10 cellular contexts compared by ENCODE assay signal in genomic region chrX:135740683-135741149, GRCh38. TPM values are rescaled to one million over a fixed set of nuclear protein-coding genes. Genes with fewer than 3 reads are reported as not detected.
DNase-seq lines count a peak whose midpoint lies in the region; ATAC-seq and TF ChIP-seq lines count a peak whose summit lies in the region.
"Had no signal": no experiment of that assay in that cellular context is flagged by ENCODE, and none has a peak within 500 bp of the region (broad histone marks: within the 10 kb centered on the region; RNA-seq: fewer than 3 reads in every experiment).

No MANE protein-coding gene starts in this region.

- H4K20me1 ChIP-seq in H9 (ENCODE audit: control insufficient read depth, insufficient read depth, insufficient read length), result no peaks in the 10 kb centered on the region

- H4K8ac ChIP-seq in H9 (replicated peaks; ENCODE audit: insufficient read length, low read depth, low read length), result no peak overlapping the region

- no peak overlapping the region for H2BK15ac ChIP-seq in H9 (ENCODE audit: low read depth, low read length)

- H3K9me3 ChIP-seq in H9 (ENCODE audit: control insufficient read depth, low read depth, low read length), result peaks cover 50% of the 10 kb centered on the region

- no peaks in the 10 kb centered on the region for H3K4me1 ChIP-seq in H9 (ENCODE audit: insufficient read depth, low read length)
- H3K4me1 ChIP-seq: parathyroid adenoma had no signal

- no peaks in the 10 kb centered on the region for H3K79me2 ChIP-seq in H9 (ENCODE audit: insufficient read depth, low read length)
- H3K79me2 ChIP-seq: parathyroid adenoma had no signal

- H3K56ac ChIP-seq in H9 (ENCODE audit: insufficient read length, low read depth, low read length), result no peak overlapping the region

- no peaks in the 10 kb centered on the region for H3K4me1 Mint-ChIP-seq in H9

- no peak overlapping the region for H3K14ac ChIP-seq in H9 (ENCODE audit: insufficient read depth, low read length)

- no peak overlapping the region for H3K18ac ChIP-seq in H9 (ENCODE audit: insufficient read length, low read depth, low read length)

- peak; percentile 23 for DNase-seq in EL
- peak; percentile 39 for DNase-seq in H9
- peak; percentile 14 for DNase-seq in effector CD4-positive, alpha-beta T cell
- DNase-seq in stimulated activated CD4-positive, alpha-beta T cell treated with anti-CD3 and anti-CD28 coated beads, Interleukin-4, amount 100 ng/mL, for 1 hour, result peak; percentile 56
- DNase-seq in NCI-H2081 treated with DMSO at 0.1 percent for 48 hours (lab: John Stamatoyannopoulos, UW), result no peak
- no peak for DNase-seq in coronary artery (ENCODE audit: low spot score)

- no CpG with 5 or more reads among the region's 18 CpGs for WGBS in H9 (ENCODE audit: extremely low coverage, insufficient read length, low lambda C conversion rate)

- TF ChIP-seq CTCF in H9 (conservative IDR thresholded peaks at IDR 0.05) (peak; percentile 33; the same call in 2 of the 3 replicates), coronary artery (IDR thresholded peaks at IDR 0.05) (no peak)

- no peak overlapping the region for H2BK12ac ChIP-seq in H9 (ENCODE audit: insufficient read length, low read depth, low read length)

- peaks cover 3% of the 10 kb centered on the region; the same call in 1 of the 2 replicates for H3K27me3 Mint-ChIP-seq in H9 (ENCODE audit: low read depth)

- ATAC-seq in SK-N-SH treated with all-trans-retinoic acid at 6 μM for 48 hours (peak; percentile 97), HG03442 (IDR thresholded peaks at IDR 0.05; ENCODE audit: unreplicated experiment) (no peak)

- no peak overlapping the region for H3K4me3 Mint-ChIP-seq in H9

- no peak overlapping the region for H3K27ac Mint-ChIP-seq in H9

- no peak overlapping the region for H3K4ac ChIP-seq in H9 (ENCODE audit: low read depth, low read length)

- H3K4me2 ChIP-seq in H9 (ENCODE audit: insufficient read depth, insufficient read length, low read length), result no peak overlapping the region

- no peaks in the 10 kb centered on the region for H3K79me1 ChIP-seq in H9 (ENCODE audit: insufficient read depth, low read depth, low read length, poor library complexity, severe bottlenecking)

- H4K5ac ChIP-seq in H9 (ENCODE audit: insufficient read length, low read depth, low read length), result no peak overlapping the region

- H2AK5ac ChIP-seq in H9 (ENCODE audit: insufficient read length, low read length), result no peak overlapping the region

- no peak overlapping the region for H2BK20ac ChIP-seq in H9 (ENCODE audit: low read depth, low read length, poor library complexity, severe bottlenecking)

- H3K27ac ChIP-seq in H9 (ENCODE audit: insufficient read length, low read depth, low read length) (no peak overlapping the region), coronary artery (no peak overlapping the region)
- H3K27ac ChIP-seq: parathyroid adenoma had no signal

- H3K23me2 ChIP-seq in H9 (ENCODE audit: insufficient read length, low read depth, low read length, poor library complexity, severe bottlenecking), result no peaks in the 10 kb centered on the region

- H3K36me3 Mint-ChIP-seq in H9 (ENCODE audit: insufficient read depth in 1 of 3, low read depth in 3 of 3), result peaks cover 0 to 21% (median 0%) of the 10 kb centered on the region in 3 experiments; a peak in 3 of 7 replicates

- no peak overlapping the region for H2BK120ac ChIP-seq in H9 (ENCODE audit: low read depth, low read length, poor library complexity, severe bottlenecking)

- H3K4me3 ChIP-seq in coronary artery, result no peak overlapping the region

- H4K91ac ChIP-seq in H9 (ENCODE audit: insufficient read length, low read depth, low read length), result no peak overlapping the region

- H3K9ac ChIP-seq in H9 (ENCODE audit: extremely low read depth, insufficient read length, low read length), result no peak overlapping the region
- H3K9ac ChIP-seq: parathyroid adenoma had no signal

- H2BK5ac ChIP-seq in H9 (ENCODE audit: insufficient read length, low read length), result no peak overlapping the region

- H3K9me3 Mint-ChIP-seq in H9, result peaks cover 56 to 81% of the 10 kb centered on the region in 2 experiments

- no peak overlapping the region for H3K23ac ChIP-seq in H9 (ENCODE audit: insufficient read length, low read depth, low read length)

- no peaks in the 10 kb centered on the region for H3K27me3 ChIP-seq in H9 (ENCODE audit: insufficient read depth, low read length)

- H3T11ph ChIP-seq in H9 (ENCODE audit: low read length), result no peak overlapping the region

- no peak overlapping the region for H2AFZ ChIP-seq in H9 (ENCODE audit: low read length)
- H2AFZ ChIP-seq: parathyroid adenoma had no signal

TF ChIP-seq in SK-N-SH treated with all-trans-retinoic acid at 6 μM for 48 hours, 23 proteins besides CTCF, POLR2A, EP300 and RAD21:
- TF ChIP-seq RARB (CRISPR knock-in tag; IDR thresholded peaks at IDR 0.05) (no peak), ZNF8 (CRISPR knock-in tag; IDR thresholded peaks at IDR 0.05) (no peak), TOX (CRISPR knock-in tag; IDR thresholded peaks at IDR 0.05; ENCODE audit: borderline replicate concordance) (no peak), ESRRG (CRISPR knock-in tag; IDR thresholded peaks at IDR 0.05) (no peak), SNAI2 (CRISPR knock-in tag; IDR thresholded peaks at IDR 0.05) (no peak), ZFP30 (CRISPR knock-in tag; IDR thresholded peaks at IDR 0.05) (no peak)

RNA-seq across cellular contexts. Expression of gene CT45A3, which starts 27.3 kb away (rescaled TPM):
- total RNA-seq in H9 (2021), result not detected in 2 replicates
- total RNA-seq: T-helper 2 cell treated with Interferon-gamma antibody and Interleukin-4, amounts not matched to agents 100 ng/mL and 5 ng/mL, for 36 hours had no signal

RNA-seq across cellular contexts. Expression of gene CT45A1, which starts 27.3 kb away (rescaled TPM):
- total RNA-seq in H9 (2021), result not detected in 2 replicates
- total RNA-seq: T-helper 2 cell treated with Interferon-gamma antibody and Interleukin-4, amounts not matched to agents 100 ng/mL and 5 ng/mL, for 36 hours had no signal

RNA-seq across cellular contexts. Expression of gene CT45A5, which starts 44.6 kb away (rescaled TPM):
- not detected in 2 replicates for total RNA-seq in H9 (2021)

Comparison
In these comparisons a context has a peak if more than half of its experiments do, and no peak if none do; other contexts are left out.
1. DNase-seq: peak in EL (single experiment), H9 (single experiment), effector CD4-positive, alpha-beta T cell (single experiment) and stimulated activated CD4-positive, alpha-beta T cell treated with anti-CD3 and anti-CD28 coated beads, Interleukin-4, amount 100 ng/mL, for 1 hour (single experiment); none in NCI-H2081 treated with DMSO at 0.1 percent for 48 hours (single experiment) and coronary artery (single experiment).